ENCODE assay signal across 8 cellular contexts in the genomic region with DNA sequence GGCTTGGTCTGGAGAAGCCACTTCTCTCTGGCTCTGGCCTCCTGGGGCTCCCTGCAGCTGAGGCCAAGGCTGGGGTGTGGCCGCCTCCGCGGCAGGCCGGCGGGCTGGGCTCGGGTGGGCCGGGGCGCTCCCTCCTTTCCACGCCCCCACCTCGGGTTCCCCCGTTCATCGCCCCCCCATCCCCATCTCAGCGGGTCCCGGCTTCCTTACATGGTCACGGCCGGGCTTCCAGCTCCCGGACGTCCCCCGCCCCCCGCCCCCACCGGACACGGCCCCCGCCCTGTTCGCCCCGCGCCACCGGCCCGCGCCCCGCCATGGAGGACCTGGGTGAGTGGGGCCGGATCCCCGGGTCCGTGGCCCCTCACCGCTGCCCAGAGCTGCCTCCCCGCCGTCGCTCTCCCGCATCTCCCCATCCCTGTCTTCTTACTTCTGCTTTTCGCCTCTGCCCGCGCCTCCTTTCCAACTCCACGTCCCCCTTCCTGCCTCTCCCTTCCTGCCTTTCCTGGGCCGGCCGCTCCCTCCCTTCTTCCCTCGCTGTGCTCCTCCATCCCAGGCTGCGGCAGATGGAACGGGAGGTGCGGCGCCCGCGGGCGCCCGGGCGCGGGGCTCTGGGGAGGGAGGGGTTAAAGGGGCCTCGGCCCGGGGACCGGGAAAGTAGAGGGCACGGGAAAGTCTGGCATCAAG. TPM values are rescaled to one million over a fixed set of nuclear protein-coding genes. Genes with fewer than 3 reads are reported as not detected.
DNase-seq lines count a peak whose midpoint lies in the region; ATAC-seq and TF ChIP-seq lines count a peak whose summit lies in the region.

TSS of gene TGFB1I1 (plus strand) at position 278 of the 684 bp plus-strand sequence. CDS start at position 315, 37 bp downstream.

- ATAC-seq in heart right ventricle, result peak; percentile 63 to 72 (median 70)
- ATAC-seq in HG03571 (IDR thresholded peaks at IDR 0.05; ENCODE audit: unreplicated experiment), result no peak
- ATAC-seq in GM21717 (IDR thresholded peaks at IDR 0.05; ENCODE audit: unreplicated experiment), result no peak

- H3K4me1 ChIP-seq in heart right ventricle, result peaks cover 8 to 26% (median 18%) of the 10 kb centered on the region in 9 donors

- H3K4me3 ChIP-seq in heart right ventricle, result peak within 1 kb of the TSS; percentile 54 to 78 (median 72)

- 0 to 1% methylated on average over 49 to 58 of the region's 59 CpGs for WGBS in heart right ventricle, 2 donors

- intact Hi-C loops in heart right ventricle (cut with DNase I), result loop anchor here in 4 of 10 donors (5.0 kb wide), 1 partner anchor 35 kb away; the partner anchor contains the start of gene RUSF1 (in 4 of the 4)

- H3K27ac ChIP-seq in heart right ventricle, result peak within 1 kb of the TSS; percentile 90 to 96 (median 94)

- TF ChIP-seq CTCF in heart right ventricle (IDR thresholded peaks at IDR 0.05) (no peak), progenitor cell of endocrine pancreas (IDR thresholded peaks at IDR 0.05; ENCODE audit: unreplicated experiment) (no peak)

- H3K36me3 ChIP-seq in heart right ventricle, result peaks cover 0 to 42% (median 21%) of the 10 kb centered on the region in 9 donors

- H3K9me3 ChIP-seq in heart right ventricle, result no peaks in the 10 kb centered on the region

- peaks cover 11% of the 10 kb centered on the region for H3K4me1 Mint-ChIP-seq in progenitor cell of endocrine pancreas (ENCODE audit: low read depth)

- H3K27me3 ChIP-seq in heart right ventricle, result peaks cover 0 to 29% (median 0%) of the 10 kb centered on the region in 7 donors

- H3K36me3 Mint-ChIP-seq in progenitor cell of endocrine pancreas (ENCODE audit: insufficient read depth), result no peaks in the 10 kb centered on the region

- peak within 1 kb of the TSS; percentile 68 for H3K4me3 Mint-ChIP-seq in progenitor cell of endocrine pancreas (ENCODE audit: low read depth)

- H3K9me3 Mint-ChIP-seq in progenitor cell of endocrine pancreas (ENCODE audit: low read depth), result no peaks in the 10 kb centered on the region

- DNase-seq in AG20443 (ENCODE audit: low spot score) (peak; percentile 90), HS-27A (ENCODE audit: low read depth) (peak; percentile 38), amniotic epithelial cell (ENCODE audit: low read depth) (peak; percentile 71), heart right ventricle (peak; percentile 78 to 81), progenitor cell of endocrine pancreas (ENCODE audit: low spot score, unreplicated experiment) (no peak), pons (ENCODE audit: low spot score) (no peak)

- H3K27me3 Mint-ChIP-seq in progenitor cell of endocrine pancreas, result peaks cover 60% of the 10 kb centered on the region

- no peak within 1 kb of the TSS for H3K27ac Mint-ChIP-seq in progenitor cell of endocrine pancreas

RNA-seq across cellular contexts. Expression of gene TGFB1I1, which starts in this region (rescaled TPM):
- total RNA-seq in heart right ventricle (10 to 100 TPM; 11.3 to 43.0 (median 16.7) TPM), progenitor cell of endocrine pancreas (4.5 and 5.0 TPM in 2 replicates)
- 10 to 100 TPM; 20.8 to 37.3 TPM for polyA plus RNA-seq in heart right ventricle

Comparison
In these comparisons a context has a peak if more than half of its experiments do, and no peak if none do; other contexts are left out.
1. DNase-seq: peak in AG20443 (single experiment), HS-27A (single experiment), amniotic epithelial cell (single experiment) and heart right ventricle (2 of 2); none in progenitor cell of endocrine pancreas (single experiment) and pons (single experiment).
2. ATAC-seq: peak in heart right ventricle (8 of 8); none in HG03571 (single experiment) and GM21717 (single experiment).